In genomic region chr19:56508282-56508778, GRCh38 we compare ENCODE assay signal across 8 cellular contexts. TPM values are rescaled to one million over a fixed set of nuclear protein-coding genes. Genes with fewer than 3 reads are reported as not detected.
DNase-seq lines count a peak whose midpoint lies in the region; ATAC-seq and TF ChIP-seq lines count a peak whose summit lies in the region.

No MANE protein-coding gene starts in this region.

- H4K8ac ChIP-seq in neuronal stem cell (ENCODE audit: low read depth, low read length), result peak overlapping the region; percentile 70

- no peak overlapping the region for H2BK120ac ChIP-seq in neuronal stem cell (ENCODE audit: low read depth, low read length)

- peaks cover 13% of the 10 kb centered on the region for H3K9me3 ChIP-seq in AG04450 (ENCODE audit: control insufficient read depth, insufficient read depth, low read length)
- peaks cover 6 to 12% of the 10 kb centered on the region in 2 donors for H3K9me3 ChIP-seq in neuronal stem cell (replicated peaks in 1 of 2; ENCODE audit: control insufficient read depth in 2 of 2, insufficient read depth in 1 of 2, low read depth in 1 of 2, low read length in 2 of 2)

- H3K4me3 ChIP-seq in AG04450 (ENCODE audit: low read depth, low read length) (peak overlapping the region; percentile 92), LNCaP clone FGC (ENCODE audit: low read depth, low read length) (peak overlapping the region; percentile 91), neuronal stem cell (ENCODE audit: low read length in 2 of 2) (peak overlapping the region; percentile 31 to 82)

- H3K4ac ChIP-seq in neuronal stem cell (ENCODE audit: low read length), result no peak overlapping the region

- no peaks in the 10 kb centered on the region for H3K79me1 ChIP-seq in neuronal stem cell (ENCODE audit: low read depth, low read length)

- TF ChIP-seq CTCF in AG04450 (IDR thresholded peaks at IDR 0.05; ENCODE audit: low read depth, low read length) (no peak), LNCaP clone FGC (IDR thresholded peaks at IDR 0.05; ENCODE audit: control insufficient read depth, extremely low read depth, insufficient read depth) (no peak)

- POLR2A ChIA-PET in AG04450 (lab: Yijun Ruan, JAX), result interaction anchor here (1.0 kb wide), 1 partner anchor 8 kb away, joined by 5 read pairs; no protein-coding TSS in a partner anchor

- no peak overlapping the region for H4K91ac ChIP-seq in neuronal stem cell (ENCODE audit: low read depth, low read length, poor library complexity)

- peak overlapping the region; percentile 66 for H3K18ac ChIP-seq in neuronal stem cell (ENCODE audit: low read length)

- H3K36me3 ChIP-seq in neuronal stem cell (replicated peaks in 1 of 2; ENCODE audit: control insufficient read depth in 2 of 2, insufficient read depth in 2 of 2, low read length in 2 of 2), result no peaks in the 10 kb centered on the region

- DNase-seq in AG04450 (ENCODE audit: low read depth, low spot score) (no peak), LNCaP clone FGC (ENCODE audit: low read depth) (no peak), neuronal stem cell (ENCODE audit: low spot score) (no peak), GDM1 (lab: John Stamatoyannopoulos, UW) (no peak), COR-L47 (lab: John Stamatoyannopoulos, UW) (no peak)
- no peak for DNase-seq in activated naive CD4-positive, alpha-beta T cell treated with Interleukin-2 at 50 U/mL for 16 hours
- no peak for DNase-seq in activated T-cell treated with anti-CD3 and anti-CD28 coated beads, Interleukin-2, amount 50 U/mL, for 1 hour

- H2AFZ ChIP-seq in neuronal stem cell (ENCODE audit: low read length), result no peak overlapping the region

- no peak overlapping the region for H2BK15ac ChIP-seq in neuronal stem cell (ENCODE audit: low read length)

- CTCF ChIA-PET in AG04450 (lab: Charles Lee), result no interaction called here

- H3K14ac ChIP-seq in neuronal stem cell (ENCODE audit: low read length), result peak overlapping the region; percentile 79

- no peak overlapping the region for H2BK5ac ChIP-seq in neuronal stem cell (ENCODE audit: low read length)

- H2BK12ac ChIP-seq in neuronal stem cell (ENCODE audit: low read length), result no peak overlapping the region

- peak overlapping the region; percentile 94 for H3K9ac ChIP-seq in neuronal stem cell (ENCODE audit: low read depth, low read length, poor library complexity)

- peak overlapping the region; percentile 39 for H3K27ac ChIP-seq in AG04450 (ENCODE audit: low read depth, low read length)
- no peak overlapping the region for H3K27ac ChIP-seq in neuronal stem cell (replicated peaks; ENCODE audit: low read length)

- H3K23ac ChIP-seq in neuronal stem cell (ENCODE audit: low read depth, low read length, poor library complexity), result peak overlapping the region; percentile 51

- ATAC-seq in esophagus mucosa, result peak; percentile 6

- peak overlapping the region; percentile 98 for H3K4me2 ChIP-seq in neuronal stem cell (ENCODE audit: insufficient read depth, low read length, poor library complexity, severe bottlenecking)

- H2AK5ac ChIP-seq in neuronal stem cell (ENCODE audit: low read depth, low read length), result no peak overlapping the region

- no CpG with 5 or more reads among the region's 17 CpGs for WGBS in neuronal stem cell (ENCODE audit: extremely low coverage in 2 of 2, insufficient read length in 2 of 2, insufficient replicate concordance in 1 of 2), 2 donors

- peaks cover 0 to 8% of the 10 kb centered on the region in 2 donors for H3K4me1 ChIP-seq in neuronal stem cell (ENCODE audit: control insufficient read depth in 2 of 2, insufficient read depth in 1 of 2, low read depth in 1 of 2, low read length in 2 of 2)

- H3K27me3 ChIP-seq in AG04450 (ENCODE audit: control insufficient read depth, insufficient read depth, low read length) (no peaks in the 10 kb centered on the region), neuronal stem cell (ENCODE audit: control insufficient read depth in 3 of 3, insufficient read depth in 3 of 3, low read depth in 1 of 3, low read length in 3 of 3) (no peaks in the 10 kb centered on the region)

RNA-seq across cellular contexts. Expression of gene ZNF471, which starts 0.7 kb away (rescaled TPM):
- 4.4 and 5.6 TPM in 2 replicates for polyA plus RNA-seq in AG04450 (2011; rRNA removed)
- polyA minus RNA-seq in AG04450 (2011; rRNA and poly(A)+ RNA removed), result 2.4 and 4.3 TPM in 2 replicates
- 2.0 TPM for total RNA-seq in esophagus mucosa
- polyA plus RNA-seq in neuronal stem cell (2013, experiment 1 of 2), result 1.9 TPM
- polyA plus RNA-seq in neuronal stem cell (2013, experiment 2 of 2), result 2.0 TPM

RNA-seq across cellular contexts. Expression of gene ZFP28, which starts 30.4 kb away (rescaled TPM):
- 5.0 and 6.5 TPM in 2 replicates for polyA plus RNA-seq in AG04450 (2011; rRNA removed)
- 4.9 and 6.3 TPM in 2 replicates for polyA minus RNA-seq in AG04450 (2011; rRNA and poly(A)+ RNA removed)
- total RNA-seq in esophagus mucosa, result 3.6 TPM
- polyA plus RNA-seq in neuronal stem cell (2013, experiment 1 of 2), result 8.0 TPM
- 8.5 TPM for polyA plus RNA-seq in neuronal stem cell (2013, experiment 2 of 2)

RNA-seq across cellular contexts. Expression of gene ZNF667, which starts 31.2 kb away (rescaled TPM):
- 3.4 and 4.4 TPM in 2 replicates for polyA plus RNA-seq in AG04450 (2011; rRNA removed)
- 3.0 and 3.8 TPM in 2 replicates for polyA minus RNA-seq in AG04450 (2011; rRNA and poly(A)+ RNA removed)
- 0.76 TPM for total RNA-seq in esophagus mucosa
- 10.5 TPM for polyA plus RNA-seq in neuronal stem cell (2013, experiment 1 of 2)
- polyA plus RNA-seq in neuronal stem cell (2013, experiment 2 of 2), result 10.8 TPM

RNA-seq across cellular contexts. Expression of gene ZNF470, which starts 58.9 kb away (rescaled TPM):
- 3.3 and 3.8 TPM in 2 replicates for polyA plus RNA-seq in AG04450 (2011; rRNA removed)
- polyA minus RNA-seq in AG04450 (2011; rRNA and poly(A)+ RNA removed), result 1.8 and 2.9 TPM in 2 replicates
- 2.4 TPM for total RNA-seq in esophagus mucosa
- polyA plus RNA-seq in neuronal stem cell (2013, experiment 1 of 2), result 5.6 TPM
- 5.8 TPM for polyA plus RNA-seq in neuronal stem cell (2013, experiment 2 of 2)
